9 cellular contexts compared by ENCODE assay signal in genomic region chr19:51354742-51355148, GRCh38. TPM values are rescaled to one million over a fixed set of nuclear protein-coding genes. Genes with fewer than 3 reads are reported as not detected.
DNase-seq lines count a peak whose midpoint lies in the region; ATAC-seq and TF ChIP-seq lines count a peak whose summit lies in the region.
"Had no signal": no experiment of that assay in that cellular context is flagged by ENCODE, and none has a peak within 500 bp of the region (broad histone marks: within the 10 kb centered on the region; RNA-seq: fewer than 3 reads in every experiment).

No MANE protein-coding gene starts in this region.

- peak overlapping the region; percentile 8; the same call in 1 of the 2 replicates for H3K9ac ChIP-seq in BLaER1
- H3K9ac ChIP-seq in HUES48 (ENCODE audit: low read depth, low read length) = no peak overlapping the region

- no peak for ATAC-seq in gastroesophageal sphincter
- ATAC-seq in GM19452 (IDR thresholded peaks at IDR 0.05; ENCODE audit: unreplicated experiment) = no peak

- no peak overlapping the region for H3K4me2 ChIP-seq in BLaER1

- H3K9me3 ChIP-seq in BLaER1 = no peaks in the 10 kb centered on the region
- H3K9me3 ChIP-seq in HUES48 (ENCODE audit: control insufficient read depth, insufficient read depth, low read length) = no peaks in the 10 kb centered on the region
- H3K9me3 ChIP-seq in gastroesophageal sphincter = no peaks in the 10 kb centered on the region
- H3K9me3 ChIP-seq: neutrophil had no signal

- WGBS in gastroesophageal sphincter (ENCODE audit: low coverage in 1 of 2), 2 donors = 40 to 41% methylated on average over 3 to 8 of the region's 8 CpGs

- H3K4me3 ChIP-seq in BLaER1 (no peak overlapping the region), HUES48 (ENCODE audit: low read depth, low read length) (no peak overlapping the region), gastroesophageal sphincter (no peak overlapping the region)

- H4K20me1 ChIP-seq in BLaER1 = no peaks in the 10 kb centered on the region

- no peak for TF ChIP-seq POLR2A in gastroesophageal sphincter (IDR thresholded peaks at IDR 0.05)

- H3K27me3 ChIP-seq in BLaER1 (no peaks in the 10 kb centered on the region), HUES48 (ENCODE audit: control insufficient read depth, insufficient read depth, low read length) (no peaks in the 10 kb centered on the region), gastroesophageal sphincter (no peaks in the 10 kb centered on the region)
- H3K27me3 ChIP-seq: neutrophil had no signal

- H3K4me1 ChIP-seq in BLaER1 (0 out of 2 replicates have a peak, but pooled peaks cover 4% of the 10 kb centered on the region), HUES48 (ENCODE audit: control insufficient read depth, insufficient read depth, low read length) (peaks cover 10% of the 10 kb centered on the region), gastroesophageal sphincter (peaks cover 0 to 15% (median 0%) of the 10 kb centered on the region in 3 donors)

- no peak overlapping the region for H3K27ac ChIP-seq in BLaER1
- H3K27ac ChIP-seq in HUES48 (ENCODE audit: low read depth, low read length) = peak overlapping the region; percentile 83
- no peak overlapping the region for H3K27ac ChIP-seq in gastroesophageal sphincter
- H3K27ac ChIP-seq: neutrophil had no signal

- H3K36me3 ChIP-seq in BLaER1 (peaks cover 41% of the 10 kb centered on the region), HUES48 (ENCODE audit: control insufficient read depth, insufficient read depth, low read length) (peaks cover 8% of the 10 kb centered on the region), gastroesophageal sphincter (peaks cover 0 to 33% of the 10 kb centered on the region in 2 donors)

- TF ChIP-seq EP300 in gastroesophageal sphincter (IDR thresholded peaks at IDR 0.05) = no peak

- no peak for TF ChIP-seq CTCF in gastroesophageal sphincter (IDR thresholded peaks at IDR 0.05)

- peak in 37 of 56 donors; percentile 6 to 75 (median 35) for DNase-seq in amygdala (lab: John Stamatoyannopoulos, UW)
- DNase-seq in left kidney (ENCODE audit: low read depth, low spot score) = peak; percentile 93
- no peak for DNase-seq in AML-193 (lab: John Stamatoyannopoulos, UW)
- DNase-seq in OCI-M2 (lab: John Stamatoyannopoulos, UW; ENCODE audit: unreplicated experiment) = no peak

RNA-seq across cellular contexts. Expression of gene ETFB, which starts 11.4 kb away (rescaled TPM):
- total RNA-seq in gastroesophageal sphincter = 100 to 1,000 TPM in 2 of 4 donors, 10 to 100 TPM in 2; 96.2 to 136 (median 103) TPM

RNA-seq across cellular contexts. Expression of gene VSIG10L, which starts 12.8 kb away (rescaled TPM):
- 1 to 10 TPM; 1.5 to 3.6 (median 2.5) TPM for total RNA-seq in gastroesophageal sphincter

RNA-seq across cellular contexts. Expression of gene CLDND2, which starts 14.1 kb away (rescaled TPM):
- not detected for total RNA-seq in gastroesophageal sphincter

RNA-seq across cellular contexts. Expression of gene NKG7, which starts 17.7 kb away (rescaled TPM):
- total RNA-seq in gastroesophageal sphincter = 1 to 10 TPM in 1 of 4 donors, under 1 TPM in 2, not detected in 1; 0.58 to 2.0 (median 0.67) TPM

RNA-seq across cellular contexts. Expression of gene LIM2, which starts 33.0 kb away (rescaled TPM):
- total RNA-seq in gastroesophageal sphincter = not detected

Comparison
In these comparisons a context has a peak if more than half of its experiments do, and no peak if none do; other contexts are left out.
1. DNase-seq: peak in amygdala (37 of 56) and left kidney (single experiment); none in AML-193 (0 of 2) and OCI-M2 (single experiment).